ENCODE assay signal across 8 cellular contexts in genomic region chr5:102865171-102865509, GRCh38.
DNase-seq lines count a peak whose midpoint lies in the region; ATAC-seq lines count a peak whose summit lies in the region.

No MANE protein-coding gene starts in this region.

- no peak overlapping the region for H3K27ac Mint-ChIP-seq in activated CD4-positive, alpha-beta memory T cell treated with anti-CD3 and anti-CD28 coated beads for 36 hours

- H3K36me3 Mint-ChIP-seq in activated CD4-positive, alpha-beta memory T cell treated with anti-CD3 and anti-CD28 coated beads for 36 hours = peaks cover 23% of the 10 kb centered on the region

- no peak for DNase-seq in HAP-1 (ENCODE audit: low spot score in 2 of 2)
- no peak for DNase-seq in activated CD4-positive, alpha-beta memory T cell treated with anti-CD3 and anti-CD28 coated beads for 36 hours
- no peak for DNase-seq in left ventricle myocardium superior
- no peak for DNase-seq in NCI-H1048 (lab: John Stamatoyannopoulos, UW)
- DNase-seq in nucleus accumbens (lab: John Stamatoyannopoulos, UW) = no peak

- in situ Hi-C loops in HAP-1 (cut with MboI; ENCODE audit: low sequenced_read_pairs) = no loop called here

- peak overlapping the region; percentile 45 for H3K4me3 Mint-ChIP-seq in activated CD4-positive, alpha-beta memory T cell treated with anti-CD3 and anti-CD28 coated beads for 36 hours

- H3K36me3 ChIP-seq in HAP-1 (replicated peaks) (no peaks in the 10 kb centered on the region), skeletal muscle satellite cell (ENCODE audit: insufficient read depth, low read length) (peaks cover 9% of the 10 kb centered on the region)

- H3K4me1 ChIP-seq in HAP-1 = peaks cover 8% of the 10 kb centered on the region
- peaks cover 22% of the 10 kb centered on the region for H3K4me1 ChIP-seq in skeletal muscle satellite cell (ENCODE audit: control insufficient read depth, insufficient read depth, low read length)

- H3K4me1 Mint-ChIP-seq in activated CD4-positive, alpha-beta memory T cell treated with anti-CD3 and anti-CD28 coated beads for 36 hours (ENCODE audit: low read depth) = peaks cover 13% of the 10 kb centered on the region

- H3K4me2 ChIP-seq in skeletal muscle satellite cell (ENCODE audit: low read length) = peak overlapping the region; percentile 91

- peak overlapping the region; percentile 95 for H3K9ac ChIP-seq in skeletal muscle satellite cell (ENCODE audit: low read depth, low read length)

- H3K27me3 Mint-ChIP-seq in activated CD4-positive, alpha-beta memory T cell treated with anti-CD3 and anti-CD28 coated beads for 36 hours = peaks cover 11% of the 10 kb centered on the region

- H3K9me3 Mint-ChIP-seq in activated CD4-positive, alpha-beta memory T cell treated with anti-CD3 and anti-CD28 coated beads for 36 hours = no peaks in the 10 kb centered on the region

- no peaks in the 10 kb centered on the region for H3K9me3 ChIP-seq in HAP-1
- H3K9me3 ChIP-seq in skeletal muscle satellite cell (replicated peaks; ENCODE audit: low read length) = no peaks in the 10 kb centered on the region

- H3K27me3 ChIP-seq in HAP-1 (ENCODE audit: low read depth) (no peaks in the 10 kb centered on the region), skeletal muscle satellite cell (ENCODE audit: control insufficient read depth, insufficient read depth, low read length) (no peaks in the 10 kb centered on the region)

- CTCF ChIA-PET in activated CD4-positive, alpha-beta memory T cell treated with anti-CD3 and anti-CD28 coated beads for 36 hours (lab: Charles Lee) = interaction anchor here (1.6 to 1.7 kb wide), 2 partner anchors 11 to 85 kb away, joined by 4 to 5 read pairs; no protein-coding TSS in a partner anchor

- POLR2A ChIA-PET in activated CD4-positive, alpha-beta memory T cell treated with anti-CD3 and anti-CD28 coated beads for 36 hours (lab: Charles Lee) = no interaction called here

- intact Hi-C loops in activated CD4-positive, alpha-beta memory T cell treated with anti-CD3 and anti-CD28 coated beads for 36 hours (cut with micrococcal nuclease) = no loop called here
- intact Hi-C loops in left ventricle myocardium superior (cut with micrococcal nuclease) = no loop called here

- H3K4me3 ChIP-seq in HAP-1 (peak overlapping the region; percentile 41), skeletal muscle satellite cell (ENCODE audit: low read length) (peak overlapping the region; percentile 86)

- peak; percentile 4 for ATAC-seq in left ventricle myocardium superior
- ATAC-seq in GM21825 (IDR thresholded peaks at IDR 0.05; ENCODE audit: unreplicated experiment) = no peak
- no peak for ATAC-seq in GM19023 (IDR thresholded peaks at IDR 0.05; ENCODE audit: unreplicated experiment)
